ENCODE assay signal across 16 cellular contexts in the genomic region with DNA sequence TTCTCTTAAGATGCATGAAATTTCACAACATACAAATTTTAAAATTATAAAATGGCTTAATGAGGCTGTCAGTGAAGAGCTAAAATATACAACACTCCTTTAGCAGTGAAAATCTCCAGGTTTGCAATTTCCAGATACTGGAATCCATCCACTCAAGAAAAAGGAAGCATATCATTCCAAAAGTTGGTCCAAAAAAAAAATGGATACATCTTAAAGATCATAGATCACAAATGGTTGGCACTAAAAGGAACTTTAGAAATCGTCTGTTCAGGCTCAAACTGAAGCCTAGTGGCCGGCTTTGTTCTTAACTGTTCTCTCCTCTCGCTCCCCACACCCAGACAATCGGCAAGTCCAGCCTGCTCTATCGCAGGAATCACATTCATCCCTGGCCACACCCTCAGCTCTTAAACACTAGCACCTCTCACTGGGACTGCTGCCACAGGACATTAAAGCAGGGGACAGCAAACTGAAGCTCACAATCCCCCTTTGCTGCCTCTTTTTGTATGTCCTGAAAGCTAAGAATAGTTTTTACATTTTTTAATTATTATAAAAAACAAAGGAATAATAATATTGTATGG.
DNase-seq lines count a peak whose midpoint lies in the region; ATAC-seq and TF ChIP-seq lines count a peak whose summit lies in the region.
"Had no signal": no experiment of that assay in that cellular context is flagged by ENCODE, and none has a peak within 500 bp of the region (broad histone marks: within the 10 kb centered on the region; RNA-seq: fewer than 3 reads in every experiment).

No MANE protein-coding gene starts in this region.

- no peaks in the 10 kb centered on the region for H3K36me3 Mint-ChIP-seq in endodermal cell (ENCODE audit: low read depth)
- H3K36me3 Mint-ChIP-seq in osteocyte (ENCODE audit: unreplicated experiment) = no peaks in the 10 kb centered on the region
- H3K36me3 Mint-ChIP-seq in naive thymus-derived CD8-positive, alpha-beta T cell = no peaks in the 10 kb centered on the region
- H3K36me3 Mint-ChIP-seq in CD8-positive, alpha-beta memory T cell = no peaks in the 10 kb centered on the region
- H3K36me3 Mint-ChIP-seq: activated naive CD4-positive, alpha-beta T cell treated with anti-CD3 and anti-CD28 coated beads, Interleukin-2, amount 50 U/mL, for 72 hours; CD4-positive, CD25-positive, alpha-beta regulatory T cell; stimulated activated memory B cell treated with anti-CD40 and anti-IgM and Interleukin-4, amounts not matched to agents 10 μg/mL and 1 μg/mL and 100 μg/mL, for 72 hours had no signal

- CTCF ChIA-PET in CD8-positive, alpha-beta memory T cell (lab: Charles Lee) = no interaction called here

- WGBS in endodermal cell (ENCODE audit: insufficient coverage in 1 of 2, insufficient read length in 1 of 2), 2 experiments = 0 to 57% methylated on average over 1 to 5 of the region's 5 CpGs

- H3K4me1 ChIP-seq in endodermal cell (ENCODE audit: control insufficient read depth, insufficient read depth, low read length) = no peaks in the 10 kb centered on the region
- H3K4me1 ChIP-seq in CD8-positive, alpha-beta memory T cell (ENCODE audit: insufficient read depth, low read length) = no peaks in the 10 kb centered on the region
- H3K4me1 ChIP-seq: right lobe of liver, upper lobe of right lung had no signal

- TF ChIP-seq CTCF in endodermal cell (conservative IDR thresholded peaks at IDR 0.05) (peak; percentile 39), osteocyte (IDR thresholded peaks at IDR 0.05) (no peak)

- H3K36me3 ChIP-seq in endodermal cell (ENCODE audit: control insufficient read depth, insufficient read depth, low read length) = no peaks in the 10 kb centered on the region
- H3K36me3 ChIP-seq in CD8-positive, alpha-beta memory T cell (ENCODE audit: insufficient read depth, low read length) = no peaks in the 10 kb centered on the region
- H3K36me3 ChIP-seq: right lobe of liver, upper lobe of right lung had no signal

- no peak overlapping the region for H3K27ac Mint-ChIP-seq in endodermal cell
- peak overlapping the region; percentile 16 for H3K27ac Mint-ChIP-seq in osteocyte (ENCODE audit: unreplicated experiment)
- no peak overlapping the region for H3K27ac Mint-ChIP-seq in naive thymus-derived CD8-positive, alpha-beta T cell
- no peak overlapping the region for H3K27ac Mint-ChIP-seq in CD8-positive, alpha-beta memory T cell
- H3K27ac Mint-ChIP-seq: activated naive CD4-positive, alpha-beta T cell treated with anti-CD3 and anti-CD28 coated beads, Interleukin-2, amount 50 U/mL, for 72 hours; CD4-positive, CD25-positive, alpha-beta regulatory T cell; nephron; stimulated activated memory B cell treated with anti-CD40 and anti-IgM and Interleukin-4, amounts not matched to agents 10 μg/mL and 1 μg/mL and 100 μg/mL, for 72 hours had no signal

- H3K4me3 Mint-ChIP-seq in endodermal cell (no peak overlapping the region), osteocyte (ENCODE audit: unreplicated experiment) (no peak overlapping the region)
- H3K4me3 Mint-ChIP-seq in naive thymus-derived CD8-positive, alpha-beta T cell = no peak overlapping the region
- no peak overlapping the region for H3K4me3 Mint-ChIP-seq in CD8-positive, alpha-beta memory T cell
- H3K4me3 Mint-ChIP-seq: CD4-positive, CD25-positive, alpha-beta regulatory T cell; central memory CD8-positive, alpha-beta T cell; nephron; stimulated activated memory B cell treated with anti-CD40 and anti-IgM and Interleukin-4, amounts not matched to agents 10 μg/mL and 1 μg/mL and 100 μg/mL, for 72 hours had no signal

- DNase-seq in GM03348 (ENCODE audit: low spot score) = peak; percentile 21
- DNase-seq in NCI-H69 (lab: John Stamatoyannopoulos, UW) = peak; percentile 74
- DNase-seq in endodermal cell = peak; percentile 58
- no peak for DNase-seq in osteocyte (ENCODE audit: extremely low spot score, unreplicated experiment)
- DNase-seq in naive thymus-derived CD8-positive, alpha-beta T cell = no peak
- DNase-seq in NCI-H2107 (lab: John Stamatoyannopoulos, UW) = no peak
- no peak for DNase-seq in CD8-positive, alpha-beta memory T cell
- DNase-seq: activated CD4-positive, CD25-positive, alpha-beta regulatory T cell treated with anti-CD3 and anti-CD28 coated beads, Interleukin-2, amount 50 U/mL, for 72 hours; CD4-positive, CD25-positive, alpha-beta regulatory T cell; NCI-H2171; right lobe of liver; upper lobe of right lung had no signal

- H3K27me3 Mint-ChIP-seq in endodermal cell (ENCODE audit: insufficient read depth) = no peaks in the 10 kb centered on the region
- H3K27me3 Mint-ChIP-seq in osteocyte (ENCODE audit: unreplicated experiment) = no peaks in the 10 kb centered on the region
- peaks cover 0 to 9% (median 3%) of the 10 kb centered on the region in 5 donors for H3K27me3 Mint-ChIP-seq in naive thymus-derived CD8-positive, alpha-beta T cell
- peaks cover 0 to 1% of the 10 kb centered on the region in 2 donors for H3K27me3 Mint-ChIP-seq in CD8-positive, alpha-beta memory T cell
- H3K27me3 Mint-ChIP-seq: CD4-positive, CD25-positive, alpha-beta regulatory T cell; central memory CD8-positive, alpha-beta T cell; stimulated activated memory B cell treated with anti-CD40 and anti-IgM and Interleukin-4, amounts not matched to agents 10 μg/mL and 1 μg/mL and 100 μg/mL, for 72 hours had no signal

- no peak for ATAC-seq in naive thymus-derived CD8-positive, alpha-beta T cell
- ATAC-seq: activated naive CD4-positive, alpha-beta T cell treated with anti-CD3 and anti-CD28 coated beads, Interleukin-2, amount 50 U/mL, for 72 hours; right lobe of liver; stimulated activated memory B cell treated with anti-CD40 and anti-IgM and Interleukin-4, amounts not matched to agents 10 μg/mL and 1 μg/mL and 100 μg/mL, for 72 hours; upper lobe of right lung had no signal

- H3K4me1 Mint-ChIP-seq in endodermal cell (peaks cover 9% of the 10 kb centered on the region), osteocyte (ENCODE audit: unreplicated experiment) (peaks cover 44% of the 10 kb centered on the region)
- no peaks in the 10 kb centered on the region for H3K4me1 Mint-ChIP-seq in naive thymus-derived CD8-positive, alpha-beta T cell
- no peaks in the 10 kb centered on the region for H3K4me1 Mint-ChIP-seq in CD8-positive, alpha-beta memory T cell
- H3K4me1 Mint-ChIP-seq: CD4-positive, CD25-positive, alpha-beta regulatory T cell; central memory CD8-positive, alpha-beta T cell; stimulated activated memory B cell treated with anti-CD40 and anti-IgM and Interleukin-4, amounts not matched to agents 10 μg/mL and 1 μg/mL and 100 μg/mL, for 72 hours had no signal

- no peak overlapping the region for H3K27ac ChIP-seq in endodermal cell (ENCODE audit: low read depth, low read length)
- no peak overlapping the region for H3K27ac ChIP-seq in CD8-positive, alpha-beta memory T cell (ENCODE audit: low read depth, low read length)
- H3K27ac ChIP-seq: right lobe of liver, upper lobe of right lung had no signal

- POLR2A ChIA-PET in naive thymus-derived CD8-positive, alpha-beta T cell (lab: Charles Lee) = no interaction called here
- POLR2A ChIA-PET in CD8-positive, alpha-beta memory T cell (lab: Charles Lee) = no interaction called here

- peaks cover 1% of the 10 kb centered on the region for H3K9me3 ChIP-seq in endodermal cell (ENCODE audit: control insufficient read depth, low read length)
- no peaks in the 10 kb centered on the region for H3K9me3 ChIP-seq in CD8-positive, alpha-beta memory T cell (ENCODE audit: low read length)
- H3K9me3 ChIP-seq: right lobe of liver, upper lobe of right lung had no signal

- no peaks in the 10 kb centered on the region for H3K27me3 ChIP-seq in endodermal cell (ENCODE audit: control insufficient read depth, insufficient read depth, low read length, poor library complexity, severe bottlenecking)
- H3K27me3 ChIP-seq in CD8-positive, alpha-beta memory T cell (ENCODE audit: insufficient read depth, low read length, poor library complexity, severe bottlenecking) = no peaks in the 10 kb centered on the region
- H3K27me3 ChIP-seq: right lobe of liver, upper lobe of right lung had no signal

- H3K4me3 ChIP-seq in endodermal cell (ENCODE audit: low read length) = no peak overlapping the region
- no peak overlapping the region for H3K4me3 ChIP-seq in CD8-positive, alpha-beta memory T cell (ENCODE audit: low read length)
- H3K4me3 ChIP-seq: right lobe of liver, upper lobe of right lung had no signal

- H3K9me3 Mint-ChIP-seq in endodermal cell (no peaks in the 10 kb centered on the region), osteocyte (ENCODE audit: unreplicated experiment) (no peaks in the 10 kb centered on the region)
- H3K9me3 Mint-ChIP-seq in naive thymus-derived CD8-positive, alpha-beta T cell = peaks cover 0 to 3% (median 0%) of the 10 kb centered on the region in 9 donors
- peaks cover 0 to 4% (median 0%) of the 10 kb centered on the region in 5 donors for H3K9me3 Mint-ChIP-seq in CD8-positive, alpha-beta memory T cell
- H3K9me3 Mint-ChIP-seq: central memory CD8-positive, alpha-beta T cell; nephron had no signal

- no peak overlapping the region for H3K9ac ChIP-seq in endodermal cell (ENCODE audit: extremely low read depth, low read length, poor library complexity, severe bottlenecking)

Comparison
In these comparisons a context has a peak if more than half of its experiments do, and no peak if none do; other contexts are left out.
1. DNase-seq: peak in GM03348 (single experiment), NCI-H69 (single experiment) and endodermal cell (single experiment); none in osteocyte (single experiment), naive thymus-derived CD8-positive, alpha-beta T cell (0 of 10), NCI-H2107 (single experiment) and CD8-positive, alpha-beta memory T cell (0 of 5).